In genomic region chr15:41621200-41622193, GRCh38 we compare ENCODE assay signal across 8 cellular contexts. TPM values are rescaled to one million over a fixed set of nuclear protein-coding genes. Genes with fewer than 3 reads are reported as not detected.
DNase-seq lines count a peak whose midpoint lies in the region; ATAC-seq and TF ChIP-seq lines count a peak whose summit lies in the region.

No MANE protein-coding gene starts in this region.

- peaks cover 10% of the 10 kb centered on the region for H3K9me3 ChIP-seq in HUES6 (ENCODE audit: control insufficient read depth, insufficient read depth, low read depth, low read length)
- no peaks in the 10 kb centered on the region for H3K9me3 ChIP-seq in mucosa of stomach (ENCODE audit: control insufficient read depth, low read length)

- H3K27me3 Mint-ChIP-seq in activated T-cell treated with anti-CD3 and anti-CD28 coated beads, Interleukin-2, amount 50 U/mL, for 72 hours (ENCODE audit: low read depth) = no peaks in the 10 kb centered on the region

- peaks cover 0 to 5% of the 10 kb centered on the region in 2 donors for H3K36me3 Mint-ChIP-seq in activated T-cell treated with anti-CD3 and anti-CD28 coated beads, Interleukin-2, amount 50 U/mL, for 72 hours (ENCODE audit: insufficient read depth in 2 of 2)

- H3K4me1 ChIP-seq in HUES6 (ENCODE audit: control insufficient read depth, insufficient read depth, low read length) (peaks cover 8% of the 10 kb centered on the region; the same call in 1 of the 2 replicates), mucosa of stomach (ENCODE audit: control insufficient read depth, insufficient read depth, low read length) (no peaks in the 10 kb centered on the region)

- H3K27me3 ChIP-seq in HUES6 (ENCODE audit: control insufficient read depth, insufficient read depth, low read length) (peaks cover 8% of the 10 kb centered on the region; the same call in 1 of the 2 replicates), mucosa of stomach (ENCODE audit: control insufficient read depth, insufficient read depth, low read length) (no peaks in the 10 kb centered on the region)

- peaks cover 18% of the 10 kb centered on the region for H3K4me1 Mint-ChIP-seq in activated T-cell treated with anti-CD3 and anti-CD28 coated beads, Interleukin-2, amount 50 U/mL, for 72 hours (ENCODE audit: low read depth)

- H3K27ac ChIP-seq in HUES6 (ENCODE audit: low read depth, low read length) = peak overlapping the region; percentile 64; the same call in 1 of the 2 replicates

- ATAC-seq in activated T-cell treated with anti-CD3 and anti-CD28 coated beads, Interleukin-2, amount 50 U/mL, for 72 hours (replicated peaks in 1 of 2) = peak; percentile 96
- ATAC-seq in esophagus mucosa (peak; percentile 87), HG03439 (IDR thresholded peaks at IDR 0.05; ENCODE audit: unreplicated experiment) (no peak)

- peak; percentile 72 for DNase-seq in DMS53 treated with DMSO at 0.1 percent for 48 hours (lab: John Stamatoyannopoulos, UW; ENCODE audit: unreplicated experiment)
- peak; percentile 86 to 91 for DNase-seq in activated T-cell treated with anti-CD3 and anti-CD28 coated beads, Interleukin-2, amount 50 U/mL, for 72 hours
- peak; percentile 59 to 76 for DNase-seq in stimulated activated CD8-positive, alpha-beta memory T cell treated with anti-CD3 and anti-CD28 coated beads, Interleukin-2, amount 100 ng/mL, for 48 hours (ENCODE audit: low read depth in 2 of 2)

- peaks cover 0 to 3% of the 10 kb centered on the region in 2 donors for H3K9me3 Mint-ChIP-seq in activated T-cell treated with anti-CD3 and anti-CD28 coated beads, Interleukin-2, amount 50 U/mL, for 72 hours

- H3K36me3 ChIP-seq in HUES6 (ENCODE audit: control insufficient read depth, insufficient read depth, low read length) (no peaks in the 10 kb centered on the region), mucosa of stomach (ENCODE audit: control insufficient read depth, insufficient read depth, low read length) (no peaks in the 10 kb centered on the region)

- H3K4me3 ChIP-seq in HUES6 (ENCODE audit: low read depth, low read length) = peak overlapping the region; percentile 54
- H3K4me3 ChIP-seq in mucosa of stomach (ENCODE audit: low read length) = peak overlapping the region; percentile 80

- H3K4me3 Mint-ChIP-seq in activated T-cell treated with anti-CD3 and anti-CD28 coated beads, Interleukin-2, amount 50 U/mL, for 72 hours = peak overlapping the region; percentile 92 to 93

- H3K9ac ChIP-seq in HUES6 (ENCODE audit: low read length) (peak overlapping the region; percentile 69), mucosa of stomach (ENCODE audit: low read length) (peak overlapping the region; percentile 55)

- peak overlapping the region; percentile 50 for H3K27ac Mint-ChIP-seq in activated T-cell treated with anti-CD3 and anti-CD28 coated beads, Interleukin-2, amount 50 U/mL, for 72 hours

TF ChIP-seq in PFSK-1, 5 proteins besides CTCF, POLR2A, EP300 and RAD21:
- TF ChIP-seq SIN3A (IDR thresholded peaks at IDR 0.05; ENCODE audit: borderline replicate concordance, insufficient read depth, low read length) = no peak
- TF ChIP-seq, protein P1, sequence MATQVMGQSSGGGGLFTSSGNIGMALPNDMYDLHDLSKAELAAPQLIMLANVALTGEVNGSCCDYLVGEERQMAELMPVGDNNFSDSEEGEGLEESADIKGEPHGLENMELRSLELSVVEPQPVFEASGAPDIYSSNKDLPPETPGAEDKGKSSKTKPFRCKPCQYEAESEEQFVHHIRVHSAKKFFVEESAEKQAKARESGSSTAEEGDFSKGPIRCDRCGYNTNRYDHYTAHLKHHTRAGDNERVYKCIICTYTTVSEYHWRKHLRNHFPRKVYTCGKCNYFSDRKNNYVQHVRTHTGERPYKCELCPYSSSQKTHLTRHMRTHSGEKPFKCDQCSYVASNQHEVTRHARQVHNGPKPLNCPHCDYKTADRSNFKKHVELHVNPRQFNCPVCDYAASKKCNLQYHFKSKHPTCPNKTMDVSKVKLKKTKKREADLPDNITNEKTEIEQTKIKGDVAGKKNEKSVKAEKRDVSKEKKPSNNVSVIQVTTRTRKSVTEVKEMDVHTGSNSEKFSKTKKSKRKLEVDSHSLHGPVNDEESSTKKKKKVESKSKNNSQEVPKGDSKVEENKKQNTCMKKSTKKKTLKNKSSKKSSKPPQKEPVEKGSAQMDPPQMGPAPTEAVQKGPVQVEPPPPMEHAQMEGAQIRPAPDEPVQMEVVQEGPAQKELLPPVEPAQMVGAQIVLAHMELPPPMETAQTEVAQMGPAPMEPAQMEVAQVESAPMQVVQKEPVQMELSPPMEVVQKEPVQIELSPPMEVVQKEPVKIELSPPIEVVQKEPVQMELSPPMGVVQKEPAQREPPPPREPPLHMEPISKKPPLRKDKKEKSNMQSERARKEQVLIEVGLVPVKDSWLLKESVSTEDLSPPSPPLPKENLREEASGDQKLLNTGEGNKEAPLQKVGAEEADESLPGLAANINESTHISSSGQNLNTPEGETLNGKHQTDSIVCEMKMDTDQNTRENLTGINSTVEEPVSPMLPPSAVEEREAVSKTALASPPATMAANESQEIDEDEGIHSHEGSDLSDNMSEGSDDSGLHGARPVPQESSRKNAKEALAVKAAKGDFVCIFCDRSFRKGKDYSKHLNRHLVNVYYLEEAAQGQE (IDR thresholded peaks at IDR 0.05; ENCODE audit: insufficient read depth in 1 of 2, low read depth in 2 of 2, low read length in 2 of 2) = no peak; a peak in 1 of 4 replicates
- peak; percentile 49 for TF ChIP-seq POLR2AphosphoS5 (IDR thresholded peaks at IDR 0.05; ENCODE audit: low read depth, low read length)
- TF ChIP-seq TAF1 (IDR thresholded peaks at IDR 0.05; ENCODE audit: borderline replicate concordance, insufficient read depth, low read length) = peak; percentile 33; the same call in 1 of the 2 replicates
- TF ChIP-seq FOXP2 (optimal IDR thresholded peaks at IDR 0.05; ENCODE audit: borderline replicate concordance, extremely low read depth, extremely low read length, insufficient read depth) = peak; percentile 69

RNA-seq across cellular contexts. Expression of gene MGA, which starts 38.7 kb away (rescaled TPM):
- polyA plus RNA-seq in PFSK-1 (2012; ENCODE audit: insufficient read length, low read depth) = 6.5 TPM
- total RNA-seq in activated T-cell treated with anti-CD3 and anti-CD28 coated beads, Interleukin-2, amount 50 U/mL, for 72 hours = 10 to 100 TPM; 35.6 to 37.5 TPM
- total RNA-seq in esophagus mucosa = 18.2 TPM
